8 cellular contexts compared by ENCODE assay signal in the genomic region with DNA sequence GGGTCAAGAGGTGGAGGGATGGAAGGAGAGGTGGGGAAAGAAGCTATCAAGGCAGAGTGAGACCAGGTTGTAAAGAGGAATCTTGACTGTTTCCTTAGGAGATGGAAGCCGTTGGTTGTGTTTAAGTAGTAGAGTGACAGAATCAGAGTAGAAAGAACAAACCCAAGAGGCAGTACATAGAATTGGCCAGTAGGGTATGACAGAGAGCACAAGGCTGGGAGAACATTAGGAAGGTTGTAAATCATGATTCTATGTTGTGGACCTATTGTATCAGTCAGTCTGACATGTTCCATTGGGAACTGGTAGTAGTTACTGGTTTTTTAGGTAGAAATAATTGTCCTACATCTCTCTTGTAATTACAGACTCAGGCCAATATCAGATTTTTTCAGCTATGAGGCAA.
DNase-seq lines count a peak whose midpoint lies in the region; ATAC-seq and TF ChIP-seq lines count a peak whose summit lies in the region.

No MANE protein-coding gene starts in this region.

- H3K4me1 Mint-ChIP-seq in activated T-helper 2 cell treated with anti-CD3 and anti-CD28 coated beads, Interferon-gamma antibody, Interleukin-2, Interleukin-4, amounts not matched to agents 10 μg/mL and 5 μg/mL and 100 μg/mL, durations not matched to agents 14 hours and 24 hours and 36 hours (ENCODE audit: low read depth) = no peaks in the 10 kb centered on the region

- intact Hi-C loops in activated T-helper 2 cell treated with anti-CD3 and anti-CD28 coated beads, Interferon-gamma antibody, Interleukin-2, Interleukin-4, amounts not matched to agents 10 μg/mL and 5 μg/mL and 100 μg/mL, durations not matched to agents 14 hours and 24 hours and 36 hours (cut with micrococcal nuclease) = no loop called here

- no peak overlapping the region for H3K4me3 Mint-ChIP-seq in activated T-helper 2 cell treated with anti-CD3 and anti-CD28 coated beads, Interferon-gamma antibody, Interleukin-2, Interleukin-4, amounts not matched to agents 10 μg/mL and 5 μg/mL and 100 μg/mL, durations not matched to agents 14 hours and 24 hours and 36 hours (ENCODE audit: low read depth)

- DNase-seq in HL-60 (ENCODE audit: low read depth in 1 of 2, low spot score in 1 of 2) = peak in 1 of 2 experiments; percentile 2
- peak; percentile 40 for DNase-seq in kidney tubule cell (ENCODE audit: low spot score)
- DNase-seq in NCI-H146 (lab: John Stamatoyannopoulos, UW) = no peak
- DNase-seq in NK-92 (lab: John Stamatoyannopoulos, UW; ENCODE audit: unreplicated experiment) = no peak
- no peak for DNase-seq in activated T-helper 2 cell treated with anti-CD3 and anti-CD28 coated beads, Interferon-gamma antibody, Interleukin-2, Interleukin-4, amounts not matched to agents 10 μg/mL and 5 μg/mL and 100 μg/mL, durations not matched to agents 14 hours and 24 hours and 36 hours (ENCODE audit: low spot score)

- no peaks in the 10 kb centered on the region for H3K36me3 Mint-ChIP-seq in activated T-helper 2 cell treated with anti-CD3 and anti-CD28 coated beads, Interferon-gamma antibody, Interleukin-2, Interleukin-4, amounts not matched to agents 10 μg/mL and 5 μg/mL and 100 μg/mL, durations not matched to agents 14 hours and 24 hours and 36 hours (ENCODE audit: low read depth)

- no peaks in the 10 kb centered on the region for H3K9me3 Mint-ChIP-seq in activated T-helper 2 cell treated with anti-CD3 and anti-CD28 coated beads, Interferon-gamma antibody, Interleukin-2, Interleukin-4, amounts not matched to agents 10 μg/mL and 5 μg/mL and 100 μg/mL, durations not matched to agents 14 hours and 24 hours and 36 hours

- H3K4me3 ChIP-seq in HL-60 (replicated peaks; ENCODE audit: insufficient read depth, low read length) = no peak overlapping the region

- no peaks in the 10 kb centered on the region for H3K27me3 ChIP-seq in HL-60 (ENCODE audit: insufficient read depth, poor library complexity, severe bottlenecking)

- H3K27ac ChIP-seq in C4-2B (no peak overlapping the region), HL-60 (replicated peaks) (no peak overlapping the region), VCaP (no peak overlapping the region)

- peak; percentile 72 for ATAC-seq in GM19452 (IDR thresholded peaks at IDR 0.05; ENCODE audit: unreplicated experiment)

- no peaks in the 10 kb centered on the region for H3K27me3 Mint-ChIP-seq in activated T-helper 2 cell treated with anti-CD3 and anti-CD28 coated beads, Interferon-gamma antibody, Interleukin-2, Interleukin-4, amounts not matched to agents 10 μg/mL and 5 μg/mL and 100 μg/mL, durations not matched to agents 14 hours and 24 hours and 36 hours (ENCODE audit: low read depth)

- peak; percentile 90 for TF ChIP-seq CTCF in C4-2B (conservative IDR thresholded peaks at IDR 0.05)
- peak; percentile 73 for TF ChIP-seq CTCF in HL-60 (IDR thresholded peaks at IDR 0.05; ENCODE audit: insufficient read depth, low read length)
- TF ChIP-seq CTCF in VCaP (conservative IDR thresholded peaks at IDR 0.05) = peak; percentile 72

- no peak overlapping the region for H3K27ac Mint-ChIP-seq in activated T-helper 2 cell treated with anti-CD3 and anti-CD28 coated beads, Interferon-gamma antibody, Interleukin-2, Interleukin-4, amounts not matched to agents 10 μg/mL and 5 μg/mL and 100 μg/mL, durations not matched to agents 14 hours and 24 hours and 36 hours
